ENCODE assay signal across 25 cellular contexts in the genomic region with DNA sequence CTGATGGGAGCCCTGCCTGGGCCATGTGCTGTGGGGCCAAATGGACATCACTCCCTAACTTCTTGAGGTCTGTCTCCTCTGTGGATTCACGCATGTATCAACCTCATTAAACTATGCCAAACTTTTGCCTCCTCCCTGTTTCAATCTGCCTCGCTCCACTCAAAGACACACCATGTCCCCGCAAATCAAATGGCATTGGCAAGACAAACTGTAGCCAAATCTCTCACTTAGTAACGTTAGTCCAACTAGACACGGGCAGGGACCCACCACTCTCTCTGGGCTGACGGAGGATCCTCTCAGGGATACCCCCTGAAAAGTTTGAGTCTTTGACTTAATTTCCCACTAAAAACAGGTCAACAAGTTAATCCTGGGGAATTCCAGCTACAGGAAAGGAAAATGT. TPM values are rescaled to one million over a fixed set of nuclear protein-coding genes. Genes with fewer than 3 reads are reported as not detected.
A peak's percentile ranks its signal among the peaks of the same experiment; 100 is the strongest.
DNase-seq lines count a peak whose midpoint lies in the region; ATAC-seq, FAIRE-seq and TF ChIP-seq lines count a peak whose summit lies in the region.
"Had no signal": no experiment of that assay in that cellular context is flagged by ENCODE, and none has a peak within 500 bp of the region (broad histone marks: within the 10 kb centered on the region; RNA-seq: fewer than 3 reads in every experiment).

No MANE protein-coding gene starts in this region.

- no peaks in the 10 kb centered on the region for H3K9me3 ChIP-seq in GM12878 (replicated peaks; ENCODE audit: control insufficient read depth, insufficient read depth, low read length)
- H3K9me3 ChIP-seq in vagina, result no peaks in the 10 kb centered on the region
- H3K9me3 ChIP-seq: transverse colon had no signal

- no peak for TF ChIP-seq RAD21 in GM12878 (IDR thresholded peaks at IDR 0.05; ENCODE audit: insufficient read depth, low read depth, low read length)

- POLR2A ChIA-PET in activated CD4-positive, alpha-beta memory T cell treated with anti-CD3 and anti-CD28 coated beads for 36 hours (lab: Charles Lee), result interaction anchor here (0.6 to 1.4 kb wide), 4 partner anchors 49 to 273 kb away, joined by 3 to 10 read pairs (median 4); partner anchors contain the start of genes NACA and STAT6
- POLR2A ChIA-PET in GM12878 (lab: Charles Lee), result interaction anchor here (0.5 to 2.2 kb wide), 2 partner anchors 32 to 113 kb away, joined by 7 to 9 read pairs; partner anchors contain the start of gene STAT6

- CTCF ChIA-PET in activated CD4-positive, alpha-beta memory T cell treated with anti-CD3 and anti-CD28 coated beads for 36 hours (lab: Charles Lee), result interaction anchor here (0.5 to 13.7 kb wide), 11 partner anchors 10 to 244 kb away, joined by 3 to 206 read pairs (median 7); partner anchors contain the start of gene STAT6
- CTCF ChIA-PET in GM12878 (lab: Yijun Ruan, JAX), result interaction anchor here (0.6 to 12.1 kb wide), 10 partner anchors 7 to 314 kb away, joined by 3 to 177 read pairs (median 11); partner anchors contain the start of genes HSD17B6, PRIM1 and STAT6

- peak overlapping the region; percentile 56 for H3K27ac ChIP-seq in GM12878 (ENCODE audit: control insufficient read depth, insufficient read depth)
- no peak overlapping the region for H3K27ac ChIP-seq in vagina
- H3K27ac ChIP-seq: transverse colon had no signal

- H3K36me3 ChIP-seq in GM12878 (ENCODE audit: control insufficient read depth in 2 of 2, insufficient read depth in 2 of 2, low read length in 1 of 2), result peaks cover 0 to 2% of the 10 kb centered on the region in 2 experiments; a peak in 2 of 4 replicates
- peaks cover 0 to 14% of the 10 kb centered on the region in 2 donors for H3K36me3 ChIP-seq in vagina

- H2AFZ ChIP-seq in GM12878 (ENCODE audit: control insufficient read depth, low read depth, low read length), result no peak overlapping the region

- no peaks in the 10 kb centered on the region; the same call in 1 of the 2 replicates for H3K79me2 ChIP-seq in GM12878 (ENCODE audit: control insufficient read depth, insufficient read depth, low read length)

- ATAC-seq in stimulated activated naive CD8-positive, alpha-beta T cell treated with anti-CD3 and anti-CD28 coated beads, Interleukin-15, Interleukin-2, amounts not matched to agents 100 U/mL and 50 U/mL, for 24 hours, result no peak
- no peak for ATAC-seq in GM12878
- no peak for ATAC-seq in HG02763 (IDR thresholded peaks at IDR 0.05; ENCODE audit: unreplicated experiment)
- no peak for ATAC-seq in GM21619 (IDR thresholded peaks at IDR 0.05; ENCODE audit: unreplicated experiment)

- in situ Hi-C loops in GM12878 (cut with MboI), result no loop called here

- H3K4me1 ChIP-seq in GM12878 (ENCODE audit: control insufficient read depth, insufficient read depth, low read length), result peaks cover 34% of the 10 kb centered on the region
- H3K4me1 ChIP-seq in vagina, result peaks cover 21% of the 10 kb centered on the region

- H3K4me1 Mint-ChIP-seq in stimulated activated naive CD8-positive, alpha-beta T cell treated with anti-CD3 and anti-CD28 coated beads, Interleukin-15, Interleukin-2, amounts not matched to agents 100 ng/mL and 50 ng/mL, for 24 hours (ENCODE audit: low read depth), result peaks cover 45% of the 10 kb centered on the region
- H3K4me1 Mint-ChIP-seq in activated CD4-positive, alpha-beta memory T cell treated with anti-CD3 and anti-CD28 coated beads for 36 hours (ENCODE audit: low read depth), result peaks cover 51% of the 10 kb centered on the region

- no peak for TF ChIP-seq POLR2A in GM12878 (IDR thresholded peaks at IDR 0.05; ENCODE audit: low read depth, low read length)
- TF ChIP-seq POLR2A in vagina (IDR thresholded peaks at IDR 0.05), result no peak

- DNase-seq in stimulated activated naive CD8-positive, alpha-beta T cell treated with anti-CD3 and anti-CD28 coated beads, Interleukin-15, Interleukin-2, amounts not matched to agents 100 U/mL and 50 U/mL, for 24 hours, result no peak
- DNase-seq in activated CD4-positive, alpha-beta memory T cell treated with anti-CD3 and anti-CD28 coated beads for 36 hours, result no peak
- DNase-seq in GM12878 (ENCODE audit: low read depth, low spot score) (no peak), vagina (ENCODE audit: extremely low spot score in 2 of 2) (peak; percentile 22 to 65), D341Med (ENCODE audit: low spot score) (no peak)
- DNase-seq: anterior cingulate cortex, caudate nucleus, DMS79, glutamatergic neuron, Kasumi-1, kidney glomerular epithelial cell, NCI-H1930, NCI-H2227 treated with DMSO at 0.1 percent for 48 hours, SHP77 treated with DMSO at 0.1 percent for 48 hours, small intestine, SW 1271 had no signal

- SMC1A ChIA-PET in GM12878 (lab: Charles Lee; ENCODE audit: uncharacterized antibody, unreplicated experiment), result interaction anchor here (1.1 to 12.3 kb wide), 7 partner anchors 10 to 249 kb away, joined by 3 to 125 read pairs (median 9); partner anchors contain the start of genes HSD17B6 and STAT6

- no peaks in the 10 kb centered on the region for H3K9me3 Mint-ChIP-seq in stimulated activated naive CD8-positive, alpha-beta T cell treated with anti-CD3 and anti-CD28 coated beads, Interleukin-15, Interleukin-2, amounts not matched to agents 100 ng/mL and 50 ng/mL, for 24 hours
- H3K9me3 Mint-ChIP-seq in activated CD4-positive, alpha-beta memory T cell treated with anti-CD3 and anti-CD28 coated beads for 36 hours, result no peaks in the 10 kb centered on the region

- H3K4me3 Mint-ChIP-seq in stimulated activated naive CD8-positive, alpha-beta T cell treated with anti-CD3 and anti-CD28 coated beads, Interleukin-15, Interleukin-2, amounts not matched to agents 100 ng/mL and 50 ng/mL, for 24 hours, result no peak overlapping the region
- no peak overlapping the region for H3K4me3 Mint-ChIP-seq in activated CD4-positive, alpha-beta memory T cell treated with anti-CD3 and anti-CD28 coated beads for 36 hours

- TF ChIP-seq EP300 in GM12878 (IDR thresholded peaks at IDR 0.05; ENCODE audit: borderline replicate concordance in 1 of 2, control insufficient read depth in 1 of 2, low read depth in 2 of 2, low read length in 2 of 2), result no peak

- WGBS in GM12878 (ENCODE audit: insufficient coverage, insufficient replicate concordance, low lambda C conversion rate, missing lambda C conversion rate), result 86% methylated on average over 6 of the region's 6 CpGs

- peak overlapping the region; percentile 78 for H3K27ac Mint-ChIP-seq in stimulated activated naive CD8-positive, alpha-beta T cell treated with anti-CD3 and anti-CD28 coated beads, Interleukin-15, Interleukin-2, amounts not matched to agents 100 ng/mL and 50 ng/mL, for 24 hours
- peak overlapping the region; percentile 10 for H3K27ac Mint-ChIP-seq in activated CD4-positive, alpha-beta memory T cell treated with anti-CD3 and anti-CD28 coated beads for 36 hours

- BruUV-seq in GM12878 (replicated peaks; lab: Mats Ljungman, UMichigan), result no TSS peak

- H3K27me3 Mint-ChIP-seq in stimulated activated naive CD8-positive, alpha-beta T cell treated with anti-CD3 and anti-CD28 coated beads, Interleukin-15, Interleukin-2, amounts not matched to agents 100 ng/mL and 50 ng/mL, for 24 hours, result no peaks in the 10 kb centered on the region
- H3K27me3 Mint-ChIP-seq in activated CD4-positive, alpha-beta memory T cell treated with anti-CD3 and anti-CD28 coated beads for 36 hours, result no peaks in the 10 kb centered on the region

- TF ChIP-seq CTCF in GM12878 (IDR thresholded peaks at IDR 0.05 in 2 of 3, conservative IDR thresholded peaks at IDR 0.05 in 1 of 3; ENCODE audit: control insufficient read depth in 2 of 3, extremely low read depth in 1 of 3, insufficient read depth in 1 of 3, low read depth in 3 of 3, low read length in 3 of 3) (no peak), vagina (IDR thresholded peaks at IDR 0.05) (no peak)

- FAIRE-seq in GM12878 (lab: Jason Lieb, UNC), result no peak
- FAIRE-seq: HTR-8/SVneo, small intestine had no signal

- H3K9ac ChIP-seq in GM12878 (ENCODE audit: control insufficient read depth, insufficient read depth, low read length), result no peak overlapping the region

- intact Hi-C loops in activated CD4-positive, alpha-beta memory T cell treated with anti-CD3 and anti-CD28 coated beads for 36 hours (cut with micrococcal nuclease), result loop anchor here (2.0 kb wide), 1 partner anchor 114 kb away; no protein-coding TSS in a partner anchor
- intact Hi-C loops in GM12878 (cut with micrococcal nuclease; ENCODE audit: unreplicated experiment), result no loop called here
- intact Hi-C loops in vagina (cut with DNase I), result no loop called here

- no peak overlapping the region for H3K4me3 ChIP-seq in GM12878
- H3K4me3 ChIP-seq in vagina, result no peak overlapping the region
- H3K4me3 ChIP-seq: transverse colon had no signal

- RAD21 ChIA-PET in GM12878 (lab: Charles Lee; ENCODE audit: unreplicated experiment), result interaction anchor here (0.7 to 1.5 kb wide), 8 partner anchors 10 to 361 kb away, joined by 3 to 13 read pairs (median 5); partner anchors contain the start of genes PTGES3 and STAT6

- peak overlapping the region; percentile 65 for H3K4me2 ChIP-seq in GM12878 (ENCODE audit: control insufficient read depth, insufficient read depth)

- H4K20me1 ChIP-seq in GM12878 (ENCODE audit: control insufficient read depth, insufficient read depth), result no peaks in the 10 kb centered on the region

- H3K27me3 ChIP-seq in GM12878 (replicated peaks in 1 of 2; ENCODE audit: control insufficient read depth in 2 of 2, insufficient read depth in 2 of 2, low read length in 1 of 2) (no peaks in the 10 kb centered on the region), vagina (no peaks in the 10 kb centered on the region)
- H3K27me3 ChIP-seq: transverse colon had no signal

- peaks cover 45% of the 10 kb centered on the region for H3K36me3 Mint-ChIP-seq in stimulated activated naive CD8-positive, alpha-beta T cell treated with anti-CD3 and anti-CD28 coated beads, Interleukin-15, Interleukin-2, amounts not matched to agents 100 ng/mL and 50 ng/mL, for 24 hours (ENCODE audit: low read depth)
- peaks cover 38% of the 10 kb centered on the region for H3K36me3 Mint-ChIP-seq in activated CD4-positive, alpha-beta memory T cell treated with anti-CD3 and anti-CD28 coated beads for 36 hours

RNA-seq across cellular contexts. Expression of gene ZBTB39, which starts 8.0 kb away (rescaled TPM):
- 1 to 10 TPM; 5.5 to 5.7 TPM for total RNA-seq in activated CD4-positive, alpha-beta memory T cell treated with anti-CD3 and anti-CD28 coated beads for 36 hours
- total RNA-seq in GM12878 (2013; cell fraction: nucleolus; rRNA removed), result 14.3 and 16.7 TPM in 2 replicates
- 5.0 and 5.3 TPM in 2 replicates for total RNA-seq in GM12878 (2014; rRNA removed)
- total RNA-seq in GM12878 (2014; rRNA removed; fragmentation: Illumina TruSeq; extraction: Trizol), result 4.0 and 4.1 TPM in 2 replicates
- total RNA-seq in GM12878 (2021), result 5.6 and 6.0 TPM in 2 replicates
- polyA plus RNA-seq in GM12878 (2011; ENCODE audit: low read depth), result 3.0 TPM
- 5.2 and 6.8 TPM in 2 replicates for polyA plus RNA-seq in GM12878 (2011; rRNA removed)
- 5.6 and 6.2 TPM in 2 replicates for polyA plus RNA-seq in GM12878 (2011; cell fraction: cytosol; rRNA removed)
- polyA plus RNA-seq in GM12878 (2011; cell fraction: nucleus; rRNA removed), result 9.2 TPM in 2 replicates
- polyA plus RNA-seq in GM12878 (2012), result 3.3 and 3.6 TPM in 2 replicates
- 4.7 and 4.8 TPM in 2 replicates for polyA plus RNA-seq in GM12878 (2014; fragmentation: Illumina TruSeq; extraction: Trizol)
- polyA plus RNA-seq in GM12878 (2014; fragmentation: Nextera tagmentation; extraction: Ambion mirVana), result under 1 TPM; 0.88 to 0.93 TPM
- 4.2 and 4.4 TPM in 2 replicates for polyA plus RNA-seq in GM12878 (2014; rRNA removed)
- 1 to 10 TPM; 3.0 to 4.4 TPM for polyA plus RNA-seq in GM12878 (2016; fragmentation: Nextera tagmentation; extraction: Ambion mirVana)
- polyA minus RNA-seq in GM12878 (2011; rRNA and poly(A)+ RNA removed), result 8.4 and 9.3 TPM in 2 replicates
- polyA minus RNA-seq in GM12878 (2011; cell fraction: cytosol; rRNA and poly(A)+ RNA removed), result 2.5 and 2.8 TPM in 2 replicates
- 9.3 and 13.8 TPM in 2 replicates for polyA minus RNA-seq in GM12878 (2011; cell fraction: nucleus; rRNA and poly(A)+ RNA removed)
- total RNA-seq in vagina, result 6.1 TPM

RNA-seq across cellular contexts. Expression of gene TAC3, which starts 18.0 kb away (rescaled TPM):
- not detected for total RNA-seq in activated CD4-positive, alpha-beta memory T cell treated with anti-CD3 and anti-CD28 coated beads for 36 hours
- total RNA-seq in GM12878 (2013; cell fraction: nucleolus; rRNA removed), result not detected in 2 replicates
- total RNA-seq in GM12878 (2014; rRNA removed), result not detected in 2 replicates
- total RNA-seq in GM12878 (2014; rRNA removed; fragmentation: Illumina TruSeq; extraction: Trizol), result not detected in 2 replicates
- total RNA-seq in GM12878 (2021), result not detected in 2 replicates
- not detected for polyA plus RNA-seq in GM12878 (2011; ENCODE audit: low read depth)
- 0.11 and 0.13 TPM in 2 replicates for polyA plus RNA-seq in GM12878 (2011; rRNA removed)
- not detected in 2 replicates for polyA plus RNA-seq in GM12878 (2011; cell fraction: cytosol; rRNA removed)
- 0.15 and 0.22 TPM in 2 replicates for polyA plus RNA-seq in GM12878 (2011; cell fraction: nucleus; rRNA removed)
- not detected in 2 replicates for polyA plus RNA-seq in GM12878 (2012)
- not detected in 2 replicates for polyA plus RNA-seq in GM12878 (2014; fragmentation: Illumina TruSeq; extraction: Trizol)
- polyA plus RNA-seq in GM12878 (2014; fragmentation: Nextera tagmentation; extraction: Ambion mirVana), result under 1 TPM; 0.13 to 0.18 TPM
- polyA plus RNA-seq in GM12878 (2014; rRNA removed), result not detected in 2 replicates
- not detected for polyA plus RNA-seq in GM12878 (2016; fragmentation: Nextera tagmentation; extraction: Ambion mirVana)
- not detected in 2 replicates for polyA minus RNA-seq in GM12878 (2011; rRNA and poly(A)+ RNA removed)
- not detected in 2 replicates for polyA minus RNA-seq in GM12878 (2011; cell fraction: cytosol; rRNA and poly(A)+ RNA removed)
- not detected in 2 replicates for polyA minus RNA-seq in GM12878 (2011; cell fraction: nucleus; rRNA and poly(A)+ RNA removed)
- not detected for total RNA-seq in vagina
- total RNA-seq: dermis microvascular lymphatic vessel endothelial cell, lung microvascular endothelial cell, osteoblast, renal cortical epithelial cell had no signal

RNA-seq across cellular contexts. Expression of gene RDH16, which starts 40.9 kb away (rescaled TPM):
- under 1 TPM; 0.26 to 0.46 TPM for total RNA-seq in activated CD4-positive, alpha-beta memory T cell treated with anti-CD3 and anti-CD28 coated beads for 36 hours
- 0.98 and 1.3 TPM in 2 replicates for total RNA-seq in GM12878 (2013; cell fraction: nucleolus; rRNA removed)
- total RNA-seq in GM12878 (2014; rRNA removed) (0.05 and 0.06 TPM in 2 replicates), GM12878 (2014; rRNA removed; fragmentation: Illumina TruSeq; extraction: Trizol) (0.04 TPM in 1 of 2 replicates, not detected in the other), GM12878 (2021) (0.31 TPM in 1 of 2 replicates, not detected in the other), vagina (2.9 TPM)
- polyA plus RNA-seq in GM12878 (2011; ENCODE audit: low read depth), result 0.21 TPM
- polyA plus RNA-seq in GM12878 (2011; rRNA removed) (0.03 and 0.05 TPM in 2 replicates), GM12878 (2014; fragmentation: Illumina TruSeq; extraction: Trizol) (0.09 TPM in 1 of 2 replicates, not detected in the other), GM12878 (2014; fragmentation: Nextera tagmentation; extraction: Ambion mirVana) (under 1 TPM; 0.04 to 0.08 TPM), GM12878 (2014; rRNA removed) (0.15 and 0.18 TPM in 2 replicates), GM12878 (2016; fragmentation: Nextera tagmentation; extraction: Ambion mirVana) (under 1 TPM; 0.05 to 0.07 TPM)
- polyA plus RNA-seq in GM12878 (2011; cell fraction: cytosol; rRNA removed), result 0.04 and 0.05 TPM in 2 replicates
- polyA plus RNA-seq in GM12878 (2011; cell fraction: nucleus; rRNA removed), result 0.70 and 0.76 TPM in 2 replicates
- 0.15 and 0.19 TPM in 2 replicates for polyA plus RNA-seq in GM12878 (2012)
- 0.07 and 0.10 TPM in 2 replicates for polyA minus RNA-seq in GM12878 (2011; rRNA and poly(A)+ RNA removed)
- polyA minus RNA-seq in GM12878 (2011; cell fraction: cytosol; rRNA and poly(A)+ RNA removed), result not detected in 2 replicates
- polyA minus RNA-seq in GM12878 (2011; cell fraction: nucleus; rRNA and poly(A)+ RNA removed), result 0.12 TPM in 1 of 2 replicates, not detected in the other

RNA-seq across cellular contexts. Expression of gene MYO1A, which starts 51.6 kb away (rescaled TPM):
- total RNA-seq in activated CD4-positive, alpha-beta memory T cell treated with anti-CD3 and anti-CD28 coated beads for 36 hours, result under 1 TPM; 0.61 to 0.97 TPM
- total RNA-seq in GM12878 (2013; cell fraction: nucleolus; rRNA removed), result 0.34 and 0.98 TPM in 2 replicates
- 0.05 TPM in 1 of 2 replicates, not detected in the other for total RNA-seq in GM12878 (2014; rRNA removed)
- 0.13 and 0.14 TPM in 2 replicates for total RNA-seq in GM12878 (2014; rRNA removed; fragmentation: Illumina TruSeq; extraction: Trizol)
- total RNA-seq in GM12878 (2021), result 0.08 and 0.10 TPM in 2 replicates
- polyA plus RNA-seq in GM12878 (2011; ENCODE audit: low read depth), result not detected
- 0.16 and 0.23 TPM in 2 replicates for polyA plus RNA-seq in GM12878 (2011; rRNA removed)
- polyA plus RNA-seq in GM12878 (2011; cell fraction: cytosol; rRNA removed), result 0.09 and 0.15 TPM in 2 replicates
- polyA plus RNA-seq in GM12878 (2011; cell fraction: nucleus; rRNA removed), result 1.1 and 2.2 TPM in 2 replicates
- polyA plus RNA-seq in GM12878 (2012), result 0.22 and 0.43 TPM in 2 replicates
- polyA plus RNA-seq in GM12878 (2014; fragmentation: Illumina TruSeq; extraction: Trizol), result 0.16 TPM in 1 of 2 replicates, not detected in the other
- under 1 TPM in 1 of 2 experiments, not detected in 1; 0.05 TPM for polyA plus RNA-seq in GM12878 (2014; fragmentation: Nextera tagmentation; extraction: Ambion mirVana)
- 0.01 and 0.15 TPM in 2 replicates for polyA plus RNA-seq in GM12878 (2014; rRNA removed)
- under 1 TPM; 0.27 to 0.34 TPM for polyA plus RNA-seq in GM12878 (2016; fragmentation: Nextera tagmentation; extraction: Ambion mirVana)
- polyA minus RNA-seq in GM12878 (2011; rRNA and poly(A)+ RNA removed), result 0.51 and 1.9 TPM in 2 replicates
- not detected in 2 replicates for polyA minus RNA-seq in GM12878 (2011; cell fraction: cytosol; rRNA and poly(A)+ RNA removed)
- polyA minus RNA-seq in GM12878 (2011; cell fraction: nucleus; rRNA and poly(A)+ RNA removed), result 0.48 and 0.97 TPM in 2 replicates
- total RNA-seq in vagina, result 1.2 TPM
- total RNA-seq: lung microvascular endothelial cell, osteoblast, renal cortical epithelial cell had no signal

Comparison
In these comparisons a context has a peak if more than half of its experiments do, and no peak if none do; other contexts are left out.
1. DNase-seq: peak in vagina (2 of 2); none in stimulated activated naive CD8-positive, alpha-beta T cell treated with anti-CD3 and anti-CD28 coated beads, Interleukin-15, Interleukin-2, amounts not matched to agents 100 U/mL and 50 U/mL, for 24 hours (single experiment), activated CD4-positive, alpha-beta memory T cell treated with anti-CD3 and anti-CD28 coated beads for 36 hours (single experiment), GM12878 (single experiment) and D341Med (single experiment).